In genomic region chr18:50193796-50194622, GRCh38 we compare ENCODE assay signal across 8 cellular contexts. TPM values are rescaled to one million over a fixed set of nuclear protein-coding genes. Genes with fewer than 3 reads are reported as not detected.
A peak's percentile ranks its signal among the peaks of the same experiment; 100 is the strongest.
DNase-seq lines count a peak whose midpoint lies in the region; ATAC-seq and TF ChIP-seq lines count a peak whose summit lies in the region.

No MANE protein-coding gene starts in this region.

- intact Hi-C loops in CD4-positive, alpha-beta T cell (cut with DNase I, micrococcal nuclease), result loop anchor here in 1 of 2 experiments (5.0 kb wide), 1 partner anchor 682 kb away; no protein-coding TSS in a partner anchor

- H3K4me1 ChIP-seq in mucosa of stomach (ENCODE audit: control insufficient read depth, insufficient read depth, low read length), result peaks cover 15% of the 10 kb centered on the region

- H3K36me3 Mint-ChIP-seq in CD4-positive, alpha-beta T cell (ENCODE audit: low read depth), result no peaks in the 10 kb centered on the region

- CTCF ChIA-PET in CD4-positive, alpha-beta T cell (lab: Charles Lee), result no interaction called here

- TF ChIP-seq CTCF in CD4-positive, alpha-beta T cell (IDR thresholded peaks at IDR 0.05), result no peak

- peaks cover 28% of the 10 kb centered on the region for H3K4me1 Mint-ChIP-seq in CD4-positive, alpha-beta T cell (ENCODE audit: low read depth)

- peaks cover 79% of the 10 kb centered on the region for H3K27me3 Mint-ChIP-seq in CD4-positive, alpha-beta T cell

- no peak overlapping the region for H3K27ac Mint-ChIP-seq in CD4-positive, alpha-beta T cell

- POLR2A ChIA-PET in CD4-positive, alpha-beta T cell (lab: Charles Lee), result interaction anchor here (1.2 to 1.4 kb wide), 2 partner anchors 10 to 87 kb away, joined by 3 read pairs; partner anchors contain the start of gene MBD1

- H3K27me3 ChIP-seq in CD4-positive, alpha-beta T cell (ENCODE audit: control insufficient read depth, insufficient read depth, low read length), result peaks cover 67% of the 10 kb centered on the region
- peaks cover 14% of the 10 kb centered on the region for H3K27me3 ChIP-seq in mucosa of stomach (ENCODE audit: control insufficient read depth, insufficient read depth, low read length)

- H3K4me3 Mint-ChIP-seq in CD4-positive, alpha-beta T cell, result peak overlapping the region; percentile 27

- peak overlapping the region; percentile 52 for H3K4me3 ChIP-seq in mucosa of stomach (ENCODE audit: low read length)

- no peaks in the 10 kb centered on the region for H3K36me3 ChIP-seq in mucosa of stomach (ENCODE audit: control insufficient read depth, insufficient read depth, low read length)

- peak overlapping the region; percentile 87 for H3K9ac ChIP-seq in mucosa of stomach (ENCODE audit: low read length)

- in situ Hi-C loops in T47D (cut with HindIII; ENCODE audit: low pct_unique_long_range_greater_than_20kb, low sequenced_read_pairs), result no loop called here

- H3K27ac ChIP-seq in CD4-positive, alpha-beta T cell (ENCODE audit: low read depth, low read length), result no peak overlapping the region

- H3K9me3 Mint-ChIP-seq in CD4-positive, alpha-beta T cell, result no peaks in the 10 kb centered on the region

- no peak for ATAC-seq in CD4-positive, alpha-beta T cell (ENCODE audit: poor library complexity)
- ATAC-seq in HG02642 (IDR thresholded peaks at IDR 0.05; ENCODE audit: poor library complexity, unreplicated experiment) (peak; percentile 2), HG03565 (IDR thresholded peaks at IDR 0.05; ENCODE audit: unreplicated experiment) (no peak)

- DNase-seq in CD4-positive, alpha-beta T cell, result no peak
- peak; percentile 11 to 23 for DNase-seq in T47D (ENCODE audit: low read depth in 1 of 2, low spot score in 1 of 2)
- no peak for DNase-seq in Ammon's horn (ENCODE audit: low spot score)
- DNase-seq in NCI-H1930 (lab: John Stamatoyannopoulos, UW), result no peak
- no peak for DNase-seq in stimulated activated CD4-positive, alpha-beta T cell treated with anti-CD3 and anti-CD28 coated beads, Interleukin-2, amount 100 ng/mL, for 48 hours

- no peaks in the 10 kb centered on the region for H3K9me3 ChIP-seq in CD4-positive, alpha-beta T cell (ENCODE audit: control insufficient read depth, low read length)
- H3K9me3 ChIP-seq in mucosa of stomach (ENCODE audit: control insufficient read depth, low read length), result no peaks in the 10 kb centered on the region

RNA-seq across cellular contexts. Expression of gene MYO5B, which starts 0.9 kb away (rescaled TPM):
- not detected for total RNA-seq in CD4-positive, alpha-beta T cell

Comparison
In these comparisons a context has a peak if more than half of its experiments do, and no peak if none do; other contexts are left out.
1. DNase-seq: peak in T47D (2 of 2); none in CD4-positive, alpha-beta T cell (0 of 10), Ammon's horn (single experiment), NCI-H1930 (0 of 2) and stimulated activated CD4-positive, alpha-beta T cell treated with anti-CD3 and anti-CD28 coated beads, Interleukin-2, amount 100 ng/mL, for 48 hours (0 of 2).